In genomic region chr4:33494150-33494549, GRCh38 we compare ENCODE assay signal across 24 cellular contexts.
DNase-seq lines count a peak whose midpoint lies in the region; ATAC-seq and TF ChIP-seq lines count a peak whose summit lies in the region.
"Had no signal": no experiment of that assay in that cellular context is flagged by ENCODE, and none has a peak within 500 bp of the region (broad histone marks: within the 10 kb centered on the region; RNA-seq: fewer than 3 reads in every experiment).

No MANE protein-coding gene starts in this region.

- peak; percentile 6 for DNase-seq in ACHN
- DNase-seq in GM23338 (ENCODE audit: low spot score) = no peak
- peak; percentile 5 for DNase-seq in RPMI7951 (ENCODE audit: low read depth)
- peak; percentile 19 for DNase-seq in fibroblast of mammary gland (ENCODE audit: low read depth)
- DNase-seq in anterior cingulate cortex (lab: John Stamatoyannopoulos, UW) = no peak
- no peak for DNase-seq in NCI-H1048 (lab: John Stamatoyannopoulos, UW)
- no peak for DNase-seq in NCI-H2029 (lab: John Stamatoyannopoulos, UW)
- DNase-seq: activated CD4-positive, alpha-beta memory T cell treated with anti-CD3 and anti-CD28 coated beads, Interleukin-2, amount 10 ng/mL, durations not matched to agents 7 days and 5 days; activated naive CD4-positive, alpha-beta T cell treated with anti-CD3 and anti-CD28 coated beads for 36 hours; activated T-cell treated with anti-CD3 and anti-CD28 coated beads, Interleukin-2, amount 50 U/mL, for 24 hours; cortex of kidney; GM23248; mesendoderm; NCI-H146; nephron progenitor cell; posterior cingulate gyrus; stimulated activated CD4-positive, alpha-beta T cell treated with anti-CD3 and anti-CD28 coated beads, Interleukin-4, amount 100 ng/mL, for 24 hours; stomach; T-helper 2 cell; trophoblast cell had no signal

- no peaks in the 10 kb centered on the region for H3K79me2 ChIP-seq in GM23338 (replicated peaks; ENCODE audit: insufficient read depth)

- H3K27ac Mint-ChIP-seq in GM23338 = no peak overlapping the region
- H3K27ac Mint-ChIP-seq: activated CD4-positive, alpha-beta memory T cell treated with anti-CD3 and anti-CD28 coated beads, Interleukin-2, amount 10 ng/mL, durations not matched to agents 7 days and 5 days; activated naive CD4-positive, alpha-beta T cell treated with anti-CD3 and anti-CD28 coated beads for 36 hours; activated T-cell treated with anti-CD3 and anti-CD28 coated beads, Interleukin-2, amount 50 U/mL, for 24 hours; nephron progenitor cell had no signal

- peaks cover 3% of the 10 kb centered on the region; the same call in 1 of the 3 replicates for H3K9me3 Mint-ChIP-seq in GM23338
- H3K9me3 Mint-ChIP-seq: nephron progenitor cell had no signal

- H3K4me3 ChIP-seq in GM23338 (no peak overlapping the region), fibroblast of mammary gland (ENCODE audit: control insufficient read depth, low read depth, low read length) (no peak overlapping the region)
- H3K4me3 ChIP-seq: gastroesophageal sphincter, GM23248, SJSA1, smooth muscle cell, stomach had no signal

- H3K4me2 ChIP-seq in GM23338 = no peak overlapping the region
- H3K4me2 ChIP-seq: smooth muscle cell had no signal

- in situ Hi-C loops in ACHN (cut with HindIII; ENCODE audit: low pct_ligation_motif_present, low pct_unique_long_range_greater_than_20kb, low sequenced_read_pairs) = no loop called here

- H3K27ac ChIP-seq in GM23338 (ENCODE audit: low read depth) = no peak overlapping the region
- H3K27ac ChIP-seq: gastroesophageal sphincter, GM23248, SJSA1, stomach had no signal

- no peaks in the 10 kb centered on the region for H3K36me3 ChIP-seq in GM23338 (ENCODE audit: insufficient read depth)
- H3K36me3 ChIP-seq: gastroesophageal sphincter, SJSA1, stomach had no signal

- no peaks in the 10 kb centered on the region for H3K4me1 ChIP-seq in GM23338 (ENCODE audit: insufficient read depth)
- H3K4me1 ChIP-seq: gastroesophageal sphincter, SJSA1, stomach had no signal

- H3K27me3 Mint-ChIP-seq in GM23338 (ENCODE audit: insufficient read depth, low read depth, poor library complexity) = no peaks in the 10 kb centered on the region
- H3K27me3 Mint-ChIP-seq: activated CD4-positive, alpha-beta memory T cell treated with anti-CD3 and anti-CD28 coated beads, Interleukin-2, amount 10 ng/mL, durations not matched to agents 7 days and 5 days; activated T-cell treated with anti-CD3 and anti-CD28 coated beads, Interleukin-2, amount 50 U/mL, for 24 hours had no signal

- H3K27me3 ChIP-seq in GM23338 (ENCODE audit: insufficient read depth) = no peaks in the 10 kb centered on the region
- H3K27me3 ChIP-seq: gastroesophageal sphincter, SJSA1, stomach had no signal

- no peaks in the 10 kb centered on the region for H3K4me1 Mint-ChIP-seq in GM23338
- H3K4me1 Mint-ChIP-seq: activated CD4-positive, alpha-beta memory T cell treated with anti-CD3 and anti-CD28 coated beads, Interleukin-2, amount 10 ng/mL, durations not matched to agents 7 days and 5 days; nephron progenitor cell had no signal

- H2AFZ ChIP-seq in GM23338 = 0 out of 2 replicates have a peak overlapping the region, but pooled peaks have one; percentile 15
- H2AFZ ChIP-seq: GM23248 had no signal

- no peak overlapping the region for H3K4me3 Mint-ChIP-seq in GM23338
- H3K4me3 Mint-ChIP-seq: activated CD4-positive, alpha-beta memory T cell treated with anti-CD3 and anti-CD28 coated beads, Interleukin-2, amount 10 ng/mL, durations not matched to agents 7 days and 5 days; activated naive CD4-positive, alpha-beta T cell treated with anti-CD3 and anti-CD28 coated beads for 36 hours; activated T-cell treated with anti-CD3 and anti-CD28 coated beads, Interleukin-2, amount 50 U/mL, for 24 hours; nephron progenitor cell had no signal

- no peaks in the 10 kb centered on the region for H3K36me3 Mint-ChIP-seq in GM23338 (ENCODE audit: low read depth)

- no peak for TF ChIP-seq CTCF in GM23338 (conservative IDR thresholded peaks at IDR 0.05; ENCODE audit: low read depth in 2 of 2)
- no peak for TF ChIP-seq CTCF in fibroblast of mammary gland (conservative IDR thresholded peaks at IDR 0.05; ENCODE audit: control insufficient read depth, insufficient read depth, low read depth, low read length)

- no peaks in the 10 kb centered on the region; the same call in 1 of the 2 replicates for H3K9me2 ChIP-seq in GM23338 (ENCODE audit: insufficient read depth)

- no peaks in the 10 kb centered on the region for H4K20me1 ChIP-seq in GM23338 (replicated peaks; ENCODE audit: insufficient read depth)

- ATAC-seq in GM23338 = no peak
- ATAC-seq in HG03159 (IDR thresholded peaks at IDR 0.05; ENCODE audit: unreplicated experiment) = no peak
- ATAC-seq: gastroesophageal sphincter had no signal

- no peaks in the 10 kb centered on the region for H3F3A ChIP-seq in GM23338 (replicated peaks; ENCODE audit: low read depth)

TF ChIP-seq in GM23338, 12 proteins besides CTCF, POLR2A, EP300 and RAD21 (continues in another document):
- TF ChIP-seq ZNF462 (CRISPR knock-in tag; IDR thresholded peaks at IDR 0.05) (no peak), ZNF331 (CRISPR knock-in tag; IDR thresholded peaks at IDR 0.05; ENCODE audit: low read depth) (no peak), STAT1 (IDR thresholded peaks at IDR 0.05; ENCODE audit: unreplicated experiment) (no peak)

Comparison
In these comparisons a context has a peak if more than half of its experiments do, and no peak if none do; other contexts are left out.
1. DNase-seq: peak in ACHN (single experiment), RPMI7951 (single experiment) and fibroblast of mammary gland (single experiment); none in GM23338 (single experiment), anterior cingulate cortex (0 of 58), NCI-H1048 (single experiment) and NCI-H2029 (single experiment).